18 cellular contexts compared by ENCODE assay signal in genomic region chr10:3531097-3531645, GRCh38.
"Had no signal": no experiment of that assay in that cellular context is flagged by ENCODE, and none has a peak within 500 bp of the region (broad histone marks: within the 10 kb centered on the region; RNA-seq: fewer than 3 reads in every experiment).

No MANE protein-coding gene starts in this region.

- H3K27me3 Mint-ChIP-seq: activated naive CD4-positive, alpha-beta T cell treated with anti-CD3 and anti-CD28 coated beads, Interleukin-2, amount 50 U/mL, for 24 hours; stimulated activated naive CD8-positive, alpha-beta T cell treated with anti-CD3 and anti-CD28 coated beads, Interleukin-15, amount 100 ng/mL, for 72 hours; T-helper 17 cell had no signal

- H3K4me3 Mint-ChIP-seq: activated naive CD4-positive, alpha-beta T cell treated with anti-CD3 and anti-CD28 coated beads, Interleukin-2, amount 50 U/mL, for 24 hours; mesothelial cell of epicardium; stimulated activated naive CD8-positive, alpha-beta T cell treated with anti-CD3 and anti-CD28 coated beads, Interleukin-15, amount 100 ng/mL, for 72 hours; T-helper 17 cell had no signal

- DNase-seq: activated CD4-positive, alpha-beta T cell treated with anti-CD3 and anti-CD28 coated beads, Interleukin-2, amount 50 U/mL, for 4 hours; activated gamma-delta T cell; effector CD4-positive, alpha-beta T cell; esophagus squamous epithelium; lower lobe of right lung; right cardiac atrium; stimulated activated CD4-positive, alpha-beta T cell treated with anti-CD3 and anti-CD28 coated beads, Interleukin-15, amount 100 ng/mL, for 24 hours; stimulated activated CD4-positive, alpha-beta T cell treated with anti-CD3 and anti-CD28 coated beads, Interleukin-2, amount 100 ng/mL, for 48 hours; stimulated activated naive CD8-positive, alpha-beta T cell treated with anti-CD3 and anti-CD28 coated beads, Interleukin-15, amount 100 ng/mL, for 72 hours; T-helper 17 cell; transverse colon had no signal

- H3K36me3 ChIP-seq: ascending aorta, esophagus squamous epithelium, lower lobe of right lung, prostate gland, suprapubic skin, transverse colon had no signal

- H3K9me3 Mint-ChIP-seq: activated naive CD4-positive, alpha-beta T cell treated with anti-CD3 and anti-CD28 coated beads, Interleukin-2, amount 50 U/mL, for 24 hours; mesothelial cell of epicardium; stimulated activated naive CD8-positive, alpha-beta T cell treated with anti-CD3 and anti-CD28 coated beads, Interleukin-15, amount 100 ng/mL, for 72 hours had no signal

- H3K27me3 ChIP-seq: ascending aorta, esophagus squamous epithelium, hepatocyte, suprapubic skin, transverse colon had no signal

- H3K4me3 ChIP-seq: ascending aorta, esophagus squamous epithelium, hepatocyte, lower lobe of right lung, prostate gland, skin epidermis, suprapubic skin, transverse colon had no signal

- H2AFZ ChIP-seq: hepatocyte had no signal

- H3K27ac ChIP-seq: ascending aorta, esophagus squamous epithelium, hepatocyte, lower lobe of right lung, prostate gland, suprapubic skin, transverse colon had no signal

- H3K79me2 ChIP-seq: hepatocyte had no signal

- H3K27ac Mint-ChIP-seq: activated naive CD4-positive, alpha-beta T cell treated with anti-CD3 and anti-CD28 coated beads, Interleukin-2, amount 50 U/mL, for 24 hours; mesothelial cell of epicardium; stimulated activated naive CD8-positive, alpha-beta T cell treated with anti-CD3 and anti-CD28 coated beads, Interleukin-15, amount 100 ng/mL, for 72 hours; T-helper 17 cell had no signal

- ATAC-seq: lower lobe of right lung; right cardiac atrium; stimulated activated naive CD8-positive, alpha-beta T cell treated with anti-CD3 and anti-CD28 coated beads, Interleukin-15, amount 100 ng/mL, for 72 hours; T-helper 17 cell had no signal

- H3K36me3 Mint-ChIP-seq: activated naive CD4-positive, alpha-beta T cell treated with anti-CD3 and anti-CD28 coated beads, Interleukin-2, amount 50 U/mL, for 24 hours; mesothelial cell of epicardium had no signal

- H3K4me1 ChIP-seq: lower lobe of right lung, prostate gland had no signal

- H3K4me1 Mint-ChIP-seq: activated naive CD4-positive, alpha-beta T cell treated with anti-CD3 and anti-CD28 coated beads, Interleukin-2, amount 50 U/mL, for 24 hours; stimulated activated naive CD8-positive, alpha-beta T cell treated with anti-CD3 and anti-CD28 coated beads, Interleukin-15, amount 100 ng/mL, for 72 hours had no signal

- H3K9me3 ChIP-seq: esophagus squamous epithelium, lower lobe of right lung, prostate gland, suprapubic skin, transverse colon had no signal

- H3K4me2 ChIP-seq: hepatocyte had no signal
